ENCODE assay signal across 16 cellular contexts in the genomic region with DNA sequence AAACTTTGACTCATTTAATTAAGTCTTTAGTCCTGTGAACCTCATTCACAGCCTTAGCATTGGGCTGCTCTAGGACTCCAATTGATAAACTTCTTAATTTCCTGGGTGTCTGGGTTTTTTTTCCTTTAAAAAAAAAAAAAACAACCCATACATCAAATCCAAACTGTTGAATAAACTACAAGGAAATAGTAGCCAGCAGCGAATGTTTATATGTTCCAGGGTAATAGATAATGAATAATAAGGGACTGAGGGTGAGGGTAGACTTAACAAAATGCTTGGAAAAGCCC.
DNase-seq lines count a peak whose midpoint lies in the region; ATAC-seq and TF ChIP-seq lines count a peak whose summit lies in the region.
"Had no signal": no experiment of that assay in that cellular context is flagged by ENCODE, and none has a peak within 500 bp of the region (broad histone marks: within the 10 kb centered on the region; RNA-seq: fewer than 3 reads in every experiment).

No MANE protein-coding gene starts in this region.

- H3K4me1 Mint-ChIP-seq in chondrocyte (ENCODE audit: low read depth): peaks cover 38% of the 10 kb centered on the region
- H3K4me1 Mint-ChIP-seq in osteocyte (ENCODE audit: unreplicated experiment): peaks cover 42% of the 10 kb centered on the region
- H3K4me1 Mint-ChIP-seq: CD14-positive monocyte; CD4-positive, alpha-beta memory T cell had no signal

- H3K27ac Mint-ChIP-seq in chondrocyte (ENCODE audit: unreplicated experiment): peak overlapping the region; percentile 59
- H3K27ac Mint-ChIP-seq in osteocyte (ENCODE audit: unreplicated experiment): peak overlapping the region; percentile 33
- H3K27ac Mint-ChIP-seq: CD14-positive monocyte; CD4-positive, alpha-beta memory T cell had no signal

- no peaks in the 10 kb centered on the region for H3K9me3 Mint-ChIP-seq in chondrocyte (ENCODE audit: low read depth)
- no peaks in the 10 kb centered on the region for H3K9me3 Mint-ChIP-seq in osteocyte (ENCODE audit: unreplicated experiment)

- TF ChIP-seq CTCF in C4-2B (conservative IDR thresholded peaks at IDR 0.05) (peak; percentile 26), Panc1 (IDR thresholded peaks at IDR 0.05) (peak; percentile 43; the same call in 1 of the 2 replicates), chondrocyte (IDR thresholded peaks at IDR 0.05) (peak; percentile 2), osteocyte (IDR thresholded peaks at IDR 0.05) (no peak)

- ATAC-seq in Panc1 (no peak), GM18861 (IDR thresholded peaks at IDR 0.05; ENCODE audit: unreplicated experiment) (no peak)
- ATAC-seq: GM12878 had no signal

- H3K27ac ChIP-seq in C4-2B (no peak overlapping the region), Panc1 (ENCODE audit: low read length) (no peak overlapping the region)
- H3K27ac ChIP-seq: GM23248 had no signal

- H3K36me3 Mint-ChIP-seq in chondrocyte (ENCODE audit: low read depth) (no peaks in the 10 kb centered on the region), osteocyte (ENCODE audit: unreplicated experiment) (peaks cover 4% of the 10 kb centered on the region)
- H3K36me3 Mint-ChIP-seq: CD14-positive monocyte; CD4-positive, alpha-beta memory T cell had no signal

- no TSS peak for BruUV-seq in Panc1 (replicated peaks; lab: Mats Ljungman, UMichigan)

- in situ Hi-C loops in Panc1 (cut with HindIII; ENCODE audit: low pct_unique_long_range_greater_than_20kb, low sequenced_read_pairs): no loop called here

- DNase-seq in Panc1 (ENCODE audit: low read depth, low spot score) (no peak), chondrocyte (ENCODE audit: low spot score) (no peak), osteocyte (ENCODE audit: extremely low spot score, unreplicated experiment) (no peak), NCI-H146 treated with DMSO at 0.1 percent for 48 hours (lab: John Stamatoyannopoulos, UW; ENCODE audit: unreplicated experiment) (no peak), NCI-H446 treated with DMSO at 0.1 percent for 48 hours (lab: John Stamatoyannopoulos, UW) (no peak), islet precursor cell (no peak)
- DNase-seq: AML-193; CD4-positive, alpha-beta memory T cell; DND-41; EL had no signal

- H3K27me3 ChIP-seq in Panc1 (ENCODE audit: control insufficient read depth, insufficient read depth, low read length): no peaks in the 10 kb centered on the region

- H3K4me1 ChIP-seq in Panc1 (ENCODE audit: control insufficient read depth, insufficient read depth, low read length): no peaks in the 10 kb centered on the region
- H3K4me1 ChIP-seq: HAP-1 had no signal

- no peak overlapping the region for H3K4me3 ChIP-seq in Panc1 (ENCODE audit: low read depth in 2 of 2, low read length in 2 of 2)
- H3K4me3 ChIP-seq: GM12878, GM23248, HAP-1 had no signal

- CTCF ChIA-PET in Panc1 (lab: Charles Lee): interaction anchor here (0.6 to 0.7 kb wide), 3 partner anchors 76 to 668 kb away, joined by 3 to 4 read pairs (median 3); no protein-coding TSS in a partner anchor

- intact Hi-C loops in Panc1 (cut with micrococcal nuclease; ENCODE audit: unreplicated experiment): no loop called here

- H3K27me3 Mint-ChIP-seq in chondrocyte (ENCODE audit: low read depth) (no peaks in the 10 kb centered on the region), osteocyte (ENCODE audit: unreplicated experiment) (no peaks in the 10 kb centered on the region)
- H3K27me3 Mint-ChIP-seq: CD4-positive, alpha-beta memory T cell had no signal

- H3K4me3 Mint-ChIP-seq in chondrocyte (ENCODE audit: unreplicated experiment) (no peak overlapping the region), osteocyte (ENCODE audit: unreplicated experiment) (no peak overlapping the region)
- H3K4me3 Mint-ChIP-seq: CD14-positive monocyte; CD4-positive, alpha-beta memory T cell had no signal

- POLR2A ChIA-PET in Panc1 (lab: Charles Lee): no interaction called here

- H3K36me3 ChIP-seq in Panc1 (ENCODE audit: control insufficient read depth, insufficient read depth, low read length): no peaks in the 10 kb centered on the region
- H3K36me3 ChIP-seq: HAP-1 had no signal

- H3K9me3 ChIP-seq in Panc1 (ENCODE audit: control insufficient read depth, insufficient read depth, low read depth, low read length): no peaks in the 10 kb centered on the region
- H3K9me3 ChIP-seq: HAP-1 had no signal
